In genomic region chr12:109111775-109112491, GRCh38 we compare ENCODE assay signal across 7 cellular contexts. TPM values are rescaled to one million over a fixed set of nuclear protein-coding genes. Genes with fewer than 3 reads are reported as not detected.
DNase-seq lines count a peak whose midpoint lies in the region; TF ChIP-seq lines count a peak whose summit lies in the region.

No MANE protein-coding gene starts in this region.

- peak overlapping the region; percentile 82 to 96 (median 90) for H3K27ac ChIP-seq in esophagus muscularis mucosa (replicated peaks in 1 of 4)

- H3K4me1 ChIP-seq in esophagus muscularis mucosa: peaks cover 56 to 69% (median 64%) of the 10 kb centered on the region in 4 donors

- intact Hi-C loops in esophagus muscularis mucosa (cut with DNase I): loop anchor here (5.0 kb wide), 1 partner anchor 55 kb away; no protein-coding TSS in a partner anchor

- H3K4me3 ChIP-seq in GM12865 (ENCODE audit: low read depth, low read length) (no peak overlapping the region), esophagus muscularis mucosa (peak overlapping the region; percentile 59 to 82 (median 62))

- WGBS in esophagus muscularis mucosa: 23% methylated on average over 8 of the region's 8 CpGs

- no peaks in the 10 kb centered on the region for H3K9me3 ChIP-seq in esophagus muscularis mucosa

- peaks cover 14 to 32% (median 21%) of the 10 kb centered on the region in 4 donors for H3K36me3 ChIP-seq in esophagus muscularis mucosa

- no peaks in the 10 kb centered on the region for H3K27me3 ChIP-seq in esophagus muscularis mucosa

- TF ChIP-seq POLR2A in esophagus muscularis mucosa (IDR thresholded peaks at IDR 0.05; ENCODE audit: low read depth): no peak

- TF ChIP-seq EP300 in esophagus muscularis mucosa (IDR thresholded peaks at IDR 0.05): no peak

- TF ChIP-seq CTCF in GM12865 (IDR thresholded peaks at IDR 0.05; ENCODE audit: insufficient read depth, low read depth, low read length, missing control alignments) (peak; percentile 67), esophagus muscularis mucosa (IDR thresholded peaks at IDR 0.05) (peak; percentile 76 to 87 (median 86))

- DNase-seq in GM12865 (ENCODE audit: low read depth) (peak; percentile 34), NCI-H460 (ENCODE audit: extremely low read depth, low read depth) (peak; percentile 47), esophagus muscularis mucosa (ENCODE audit: extremely low spot score) (no peak), mucosa of gallbladder (ENCODE audit: low spot score) (peak; percentile 65), NCI-H345 treated with DMSO at 0.1 percent for 48 hours (lab: John Stamatoyannopoulos, UW; ENCODE audit: unreplicated experiment) (no peak)
- peak; percentile 69 to 74 for DNase-seq in activated T-cell treated with anti-CD3 and anti-CD28 coated beads, Interleukin-2, amount 50 U/mL, for 48 hours
- peak; percentile 24 for DNase-seq in stimulated activated naive CD4-positive, alpha-beta T cell treated with Interleukin-2 at 50 U/mL for 16 hours (lab: John Stamatoyannopoulos, UW)

RNA-seq across cellular contexts. Expression of gene ACACB, which starts 4.5 kb away (rescaled TPM):
- total RNA-seq in NCI-H460 (2014; rRNA removed; shearing (Covaris generic)): 1.9 and 2.5 TPM in 2 replicates
- 5.4 and 6.4 TPM in 2 replicates for polyA plus RNA-seq in NCI-H460 (2014; cell fraction: nucleus; rRNA removed)
- 100 to 1,000 TPM in 2 of 4 donors, 10 to 100 TPM in 2; 59.6 to 134 (median 108) TPM for total RNA-seq in esophagus muscularis mucosa
- 56.9 TPM for total RNA-seq in mucosa of gallbladder

RNA-seq across cellular contexts. Expression of gene UNG, which starts 14.5 kb away (rescaled TPM):
- total RNA-seq in NCI-H460 (2014; rRNA removed; shearing (Covaris generic)): 21.0 and 23.7 TPM in 2 replicates
- 50.1 and 67.8 TPM in 2 replicates for polyA plus RNA-seq in NCI-H460 (2014; cell fraction: nucleus; rRNA removed)
- total RNA-seq in esophagus muscularis mucosa: 10 to 100 TPM; 11.2 to 18.4 (median 14.3) TPM
- total RNA-seq in mucosa of gallbladder: 30.8 TPM

RNA-seq across cellular contexts. Expression of gene ALKBH2, which starts 18.7 kb away (rescaled TPM):
- total RNA-seq in NCI-H460 (2014; rRNA removed; shearing (Covaris generic)): 26.1 and 35.1 TPM in 2 replicates
- polyA plus RNA-seq in NCI-H460 (2014; cell fraction: nucleus; rRNA removed): 47.6 and 54.8 TPM in 2 replicates
- total RNA-seq in esophagus muscularis mucosa (10 to 100 TPM; 10.4 to 19.0 (median 13.6) TPM), mucosa of gallbladder (8.3 TPM)

RNA-seq across cellular contexts. Expression of gene USP30, which starts 59.6 kb away (rescaled TPM):
- total RNA-seq in NCI-H460 (2014; rRNA removed; shearing (Covaris generic)): 8.2 and 13.6 TPM in 2 replicates
- polyA plus RNA-seq in NCI-H460 (2014; cell fraction: nucleus; rRNA removed): 10.9 and 19.7 TPM in 2 replicates
- total RNA-seq in esophagus muscularis mucosa: 10 to 100 TPM in 3 of 4 donors, 1 to 10 TPM in 1; 6.2 to 14.6 (median 12.2) TPM
- 20.4 TPM for total RNA-seq in mucosa of gallbladder

Comparison
In these comparisons a context has a peak if more than half of its experiments do, and no peak if none do; other contexts are left out.
1. DNase-seq: peak in GM12865 (single experiment), NCI-H460 (single experiment), activated T-cell treated with anti-CD3 and anti-CD28 coated beads, Interleukin-2, amount 50 U/mL, for 48 hours (2 of 2), mucosa of gallbladder (single experiment) and stimulated activated naive CD4-positive, alpha-beta T cell treated with Interleukin-2 at 50 U/mL for 16 hours (single experiment); none in esophagus muscularis mucosa (single experiment) and NCI-H345 treated with DMSO at 0.1 percent for 48 hours (single experiment).
2. RNA of gene ACACB, which starts 4.5 kb away (total RNA-seq): 59.6 to 134 TPM in esophagus muscularis mucosa and 56.9 TPM in mucosa of gallbladder (single experiment); 1.9 to 2.5 TPM in NCI-H460; every median in the first group is over 10 times any median in the second.